13 cellular contexts compared by ENCODE assay signal in the genomic region with DNA sequence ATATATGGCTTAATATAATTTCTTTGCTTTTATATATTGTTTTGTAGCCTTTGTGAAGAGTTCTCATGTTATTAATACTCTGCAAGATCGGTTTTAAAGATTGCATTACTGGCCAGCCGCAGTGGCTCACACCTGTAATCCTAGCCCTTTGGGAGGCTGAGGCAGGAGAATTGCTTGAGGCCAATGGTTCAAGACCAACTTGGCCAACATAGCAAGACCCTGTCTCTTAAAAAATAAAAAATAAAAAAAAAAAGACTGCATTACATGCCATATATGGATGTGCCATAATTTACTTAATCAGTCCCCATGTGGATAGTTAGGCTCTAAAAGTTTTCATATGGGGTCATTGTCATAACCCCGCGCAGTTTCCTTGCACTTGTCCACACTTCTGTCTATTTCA. TPM values are rescaled to one million over a fixed set of nuclear protein-coding genes. Genes with fewer than 3 reads are reported as not detected.
DNase-seq lines count a peak whose midpoint lies in the region; ATAC-seq, FAIRE-seq and TF ChIP-seq lines count a peak whose summit lies in the region.
"Had no signal": no experiment of that assay in that cellular context is flagged by ENCODE, and none has a peak within 500 bp of the region (broad histone marks: within the 10 kb centered on the region; RNA-seq: fewer than 3 reads in every experiment).

No MANE protein-coding gene starts in this region.

- H3K9me1 ChIP-seq in endothelial cell of umbilical vein (replicated peaks; ENCODE audit: control insufficient read depth, extremely low read depth, insufficient read depth, low read length) = no peaks in the 10 kb centered on the region

- peaks cover 97% of the 10 kb centered on the region for H3K4me1 Mint-ChIP-seq in activated CD4-positive, alpha-beta T cell treated with anti-CD3 and anti-CD28 coated beads for 36 hours

- H3K4me1 ChIP-seq in endothelial cell of umbilical vein (ENCODE audit: control insufficient read depth, extremely low read depth, insufficient read depth, low read length) = peaks cover 19% of the 10 kb centered on the region
- H3K4me1 ChIP-seq in spleen = peaks cover 46 to 100% (median 98%) of the 10 kb centered on the region in 6 donors
- H3K4me1 ChIP-seq: right lobe of liver had no signal

- TF ChIP-seq POLR2A in endothelial cell of umbilical vein (IDR thresholded peaks at IDR 0.05; ENCODE audit: low read depth, low read length) = no peak
- no peak for TF ChIP-seq POLR2A in spleen (IDR thresholded peaks at IDR 0.05)

- no peaks in the 10 kb centered on the region for H4K20me1 ChIP-seq in endothelial cell of umbilical vein (replicated peaks; ENCODE audit: control insufficient read depth, extremely low read depth, insufficient read depth, low read length)

- no peak for FAIRE-seq in endothelial cell of umbilical vein (lab: Jason Lieb, UNC)

- no peak overlapping the region for H2AFZ ChIP-seq in endothelial cell of umbilical vein (ENCODE audit: low read depth, low read length)

- 91 to 98% (median 95%) methylated on average over 4 of the region's 4 CpGs for WGBS in spleen, 5 donors

- no peak overlapping the region for H3K4me3 Mint-ChIP-seq in activated CD4-positive, alpha-beta T cell treated with anti-CD3 and anti-CD28 coated beads for 36 hours

- no peaks in the 10 kb centered on the region for H3K9me3 Mint-ChIP-seq in activated CD4-positive, alpha-beta T cell treated with anti-CD3 and anti-CD28 coated beads for 36 hours (ENCODE audit: low read depth)
- H3K9me3 Mint-ChIP-seq: naive thymus-derived CD8-positive, alpha-beta T cell had no signal

- TF ChIP-seq CTCF in RWPE1 (conservative IDR thresholded peaks at IDR 0.05; ENCODE audit: low read depth) = no peak
- no peak for TF ChIP-seq CTCF in endothelial cell of umbilical vein (IDR thresholded peaks at IDR 0.05; ENCODE audit: extremely low read depth in 1 of 2, insufficient read depth in 1 of 2, low read depth in 1 of 2, low read length in 2 of 2)
- no peak for TF ChIP-seq CTCF in spleen (IDR thresholded peaks at IDR 0.05 in 8 of 11, conservative IDR thresholded peaks at IDR 0.05 in 3 of 11)

- H3K27me3 Mint-ChIP-seq in activated CD4-positive, alpha-beta T cell treated with anti-CD3 and anti-CD28 coated beads for 36 hours = no peaks in the 10 kb centered on the region
- H3K27me3 Mint-ChIP-seq: naive thymus-derived CD8-positive, alpha-beta T cell had no signal

- dilution Hi-C loops in endothelial cell of umbilical vein (cut with MboI; ENCODE audit: extremely low pct_ligation_motif_present, low sequenced_read_pairs) = no loop called here

- H3K27ac Mint-ChIP-seq in activated CD4-positive, alpha-beta T cell treated with anti-CD3 and anti-CD28 coated beads for 36 hours = peak overlapping the region; percentile 27

- H3K36me3 ChIP-seq in endothelial cell of umbilical vein (ENCODE audit: control insufficient read depth in 2 of 2, extremely low read depth in 1 of 2, insufficient read depth in 2 of 2, low read length in 2 of 2) = no peaks in the 10 kb centered on the region
- H3K36me3 ChIP-seq in spleen = no peaks in the 10 kb centered on the region
- H3K36me3 ChIP-seq: right lobe of liver had no signal

- POLR2A ChIA-PET in activated CD4-positive, alpha-beta T cell treated with anti-CD3 and anti-CD28 coated beads for 36 hours (lab: Charles Lee) = no interaction called here
- POLR2A ChIA-PET in RWPE1 (lab: Yijun Ruan, JAX; ENCODE audit: low non-redundant PET) = interaction anchor here (0.6 to 1.1 kb wide), 3 partner anchors 8 to 86 kb away, joined by 4 to 14 read pairs (median 4); no protein-coding TSS in a partner anchor
- POLR2A ChIA-PET in endothelial cell of umbilical vein (lab: Charles Lee) = no interaction called here

- H3K79me2 ChIP-seq in endothelial cell of umbilical vein (ENCODE audit: control insufficient read depth, insufficient read depth, low read length) = no peaks in the 10 kb centered on the region

- H3K4me3 ChIP-seq in endothelial cell of umbilical vein (replicated peaks in 1 of 3; ENCODE audit: insufficient read depth in 1 of 3, low read depth in 1 of 3, low read length in 3 of 3) (peak overlapping the region in 1 of 3 experiments; percentile 17), spleen (no peak overlapping the region)
- H3K4me3 ChIP-seq: right lobe of liver had no signal

- no TSS peak for BruUV-seq in endothelial cell of umbilical vein (replicated peaks; lab: Mats Ljungman, UMichigan)

- ATAC-seq in activated CD4-positive, alpha-beta T cell treated with anti-CD3 and anti-CD28 coated beads for 36 hours = no peak
- ATAC-seq in GM19455 (IDR thresholded peaks at IDR 0.05; ENCODE audit: unreplicated experiment) = no peak
- ATAC-seq: naive thymus-derived CD8-positive, alpha-beta T cell had no signal

- H3K27me3 ChIP-seq in endothelial cell of umbilical vein (ENCODE audit: control insufficient read depth in 2 of 2, insufficient read depth in 2 of 2, low read length in 2 of 2) (no peaks in the 10 kb centered on the region), spleen (replicated peaks in 1 of 7) (no peaks in the 10 kb centered on the region)
- H3K27me3 ChIP-seq: right lobe of liver had no signal

- H3K9ac ChIP-seq in endothelial cell of umbilical vein (replicated peaks; ENCODE audit: extremely low read depth, insufficient read depth, low read length) = peak overlapping the region; percentile 64

- CTCF ChIA-PET in activated CD4-positive, alpha-beta T cell treated with anti-CD3 and anti-CD28 coated beads for 36 hours (lab: Charles Lee) = no interaction called here
- CTCF ChIA-PET in RWPE1 (lab: Yijun Ruan, JAX) (interaction anchor here (0.5 kb wide), 1 partner anchor 31 kb away, joined by 3 read pairs; no protein-coding TSS in a partner anchor), endothelial cell of umbilical vein (lab: Charles Lee) (interaction anchor here (1.0 to 1.6 kb wide), 6 partner anchors 9 to 52 kb away, joined by 3 to 14 read pairs (median 5); no protein-coding TSS in a partner anchor)

- H3K4me2 ChIP-seq in endothelial cell of umbilical vein (ENCODE audit: insufficient read depth, low read length) = peak overlapping the region; percentile 81

- H3K9me3 ChIP-seq in endothelial cell of umbilical vein (replicated peaks; ENCODE audit: control insufficient read depth, insufficient read depth, low read length) = no peaks in the 10 kb centered on the region
- no peaks in the 10 kb centered on the region for H3K9me3 ChIP-seq in spleen
- H3K9me3 ChIP-seq: right lobe of liver had no signal

- peaks cover 30% of the 10 kb centered on the region for H3K36me3 Mint-ChIP-seq in activated CD4-positive, alpha-beta T cell treated with anti-CD3 and anti-CD28 coated beads for 36 hours (ENCODE audit: low read depth)

- intact Hi-C loops in activated CD4-positive, alpha-beta T cell treated with anti-CD3 and anti-CD28 coated beads for 36 hours (cut with DNase I, micrococcal nuclease) = no loop called here
- intact Hi-C loops in endothelial cell of umbilical vein (cut with micrococcal nuclease) (loop anchor here (1.0 to 2.0 kb wide), 4 partner anchors 22 to 254 kb away; partner anchors contain the start of gene DMXL1), spleen (cut with DNase I; ENCODE audit: low total_unique reads) (no loop called here)

- H3K27ac ChIP-seq in RWPE1 = peak overlapping the region; percentile 63; the same call in 1 of the 2 replicates
- peak overlapping the region; percentile 91 for H3K27ac ChIP-seq in endothelial cell of umbilical vein (ENCODE audit: insufficient read depth, low read depth, low read length)
- peak overlapping the region in 7 of 8 donors; percentile 25 to 67 (median 52) for H3K27ac ChIP-seq in spleen

- no peak for DNase-seq in activated CD4-positive, alpha-beta T cell treated with anti-CD3 and anti-CD28 coated beads for 36 hours
- no peak for DNase-seq in activated CD4-positive, alpha-beta T cell treated with anti-CD3 and anti-CD28 coated beads for 1 hour
- no peak for DNase-seq in RWPE1 (ENCODE audit: low spot score)
- no peak for DNase-seq in endothelial cell of umbilical vein (ENCODE audit: low read depth, low spot score)
- no peak for DNase-seq in spleen
- DNase-seq in foreskin melanocyte = no peak
- DNase-seq in GOT3 (lab: John Stamatoyannopoulos, UW) = no peak
- DNase-seq: naive thymus-derived CD8-positive, alpha-beta T cell; NCI-H1417 treated with DMSO at 0.1 percent for 48 hours; right lobe of liver; Right ventricle myocardium superior; substantia nigra had no signal

TF ChIP-seq in endothelial cell of umbilical vein, 7 proteins besides CTCF, POLR2A, EP300 and RAD21:
- no peak for TF ChIP-seq FOS (IDR thresholded peaks at IDR 0.05; ENCODE audit: borderline replicate concordance, insufficient read depth, low read length)
- TF ChIP-seq GATA2 (IDR thresholded peaks at IDR 0.05; ENCODE audit: insufficient read depth, insufficient read length, low read depth, low read length) = no peak
- no peak for TF ChIP-seq MAX (IDR thresholded peaks at IDR 0.05; ENCODE audit: insufficient read depth, insufficient read length)
- no peak for TF ChIP-seq JUN (IDR thresholded peaks at IDR 0.05; ENCODE audit: borderline replicate concordance, insufficient read depth, insufficient read length, low read depth)
- no peak for TF ChIP-seq EZH2 (IDR thresholded peaks at IDR 0.05; ENCODE audit: borderline replicate concordance, low read depth, low read length, severe bottlenecking)
- TF ChIP-seq POLR2AphosphoS5 (IDR thresholded peaks at IDR 0.05; ENCODE audit: insufficient read depth, low read depth, low read length) = no peak

RNA-seq across cellular contexts. Expression of gene TNFAIP8, which starts 31.0 kb away (rescaled TPM):
- total RNA-seq in activated CD4-positive, alpha-beta T cell treated with anti-CD3 and anti-CD28 coated beads for 36 hours = 100 to 1,000 TPM; 166 to 171 TPM
- total RNA-seq in endothelial cell of umbilical vein (6.0 and 7.4 TPM in 2 replicates), spleen (100 to 1,000 TPM in 4 of 7 donors, 10 to 100 TPM in 3; 71.1 to 113 (median 102) TPM)
- polyA plus RNA-seq in endothelial cell of umbilical vein (3.0 and 4.7 TPM in 2 replicates), spleen (100 to 1,000 TPM in 2 of 3 donors, 10 to 100 TPM in 1; 91.9 to 123 (median 100) TPM)
- 7.6 and 10.1 TPM in 2 replicates for polyA plus RNA-seq in endothelial cell of umbilical vein (2011; cell fraction: cytosol; rRNA removed)
- polyA plus RNA-seq in endothelial cell of umbilical vein (2011; cell fraction: nucleus; rRNA removed) = 2.5 and 4.2 TPM in 2 replicates
- 8.0 and 11.7 TPM in 2 replicates for polyA plus RNA-seq in endothelial cell of umbilical vein (2012)
- polyA minus RNA-seq in endothelial cell of umbilical vein = 1.9 and 6.2 TPM in 2 replicates
- polyA minus RNA-seq in endothelial cell of umbilical vein (2011; cell fraction: cytosol; rRNA and poly(A)+ RNA removed) = 27.8 TPM
- polyA minus RNA-seq in endothelial cell of umbilical vein (2011; cell fraction: nucleus; rRNA and poly(A)+ RNA removed) = 4.7 and 4.9 TPM in 2 replicates
